In genomic region chr3:195032955-195033354, GRCh38 we compare ENCODE assay signal across 12 cellular contexts.
"Had no signal": no experiment of that assay in that cellular context is flagged by ENCODE, and none has a peak within 500 bp of the region (broad histone marks: within the 10 kb centered on the region; RNA-seq: fewer than 3 reads in every experiment).

No MANE protein-coding gene starts in this region.

- DNase-seq: activated B cell treated with CpG ODN at 0.5 μM for 24 hours; activated effector memory CD4-positive, alpha-beta T cell treated with Interleukin-2 at 50 U/mL for 16 hours; activated T-cell treated with anti-CD3 and anti-CD28 coated beads, Interleukin-2, amount 50 U/mL, for 1 hour; amygdala; mammary epithelial cell; naive thymus-derived CD4-positive, alpha-beta T cell; stimulated activated naive B cell treated with anti-CD40 and anti-IgM and Interleukin-4, amounts not matched to agents 10 μg/mL and 1 μg/mL and 100 μg/mL, for 72 hours; substantia nigra had no signal

- H3K27ac ChIP-seq: foreskin keratinocyte, right atrium auricular region had no signal

- H3K9me3 Mint-ChIP-seq: naive thymus-derived CD4-positive, alpha-beta T cell; stimulated activated naive B cell treated with anti-CD40 and anti-IgM and Interleukin-4, amounts not matched to agents 10 μg/mL and 1 μg/mL and 100 μg/mL, for 72 hours had no signal

- H3K36me3 Mint-ChIP-seq: activated naive CD8-positive, alpha-beta T cell; naive thymus-derived CD4-positive, alpha-beta T cell; stimulated activated naive B cell treated with anti-CD40 and anti-IgM and Interleukin-4, amounts not matched to agents 10 μg/mL and 1 μg/mL and 100 μg/mL, for 72 hours had no signal

- H3K36me3 ChIP-seq: right atrium auricular region, transverse colon had no signal

- H3K27me3 ChIP-seq: foreskin keratinocyte, right atrium auricular region, transverse colon had no signal

- H3K27me3 Mint-ChIP-seq: activated naive CD8-positive, alpha-beta T cell had no signal

- H3K4me3 ChIP-seq: right atrium auricular region, transverse colon had no signal

- H3K27ac Mint-ChIP-seq: activated naive CD8-positive, alpha-beta T cell; naive thymus-derived CD4-positive, alpha-beta T cell; stimulated activated naive B cell treated with anti-CD40 and anti-IgM and Interleukin-4, amounts not matched to agents 10 μg/mL and 1 μg/mL and 100 μg/mL, for 72 hours had no signal

- H3K4me3 Mint-ChIP-seq: activated B cell treated with CpG ODN at 0.5 μM for 24 hours; activated naive CD8-positive, alpha-beta T cell; naive thymus-derived CD4-positive, alpha-beta T cell; stimulated activated naive B cell treated with anti-CD40 and anti-IgM and Interleukin-4, amounts not matched to agents 10 μg/mL and 1 μg/mL and 100 μg/mL, for 72 hours had no signal

- ATAC-seq: foreskin keratinocyte; naive thymus-derived CD4-positive, alpha-beta T cell had no signal

- H3K9me3 ChIP-seq: right atrium auricular region, transverse colon had no signal

- H3K4me1 Mint-ChIP-seq: naive thymus-derived CD4-positive, alpha-beta T cell had no signal
